In genomic region chr3:36893137-36893557, GRCh38 we compare ENCODE assay signal across 8 cellular contexts. TPM values are rescaled to one million over a fixed set of nuclear protein-coding genes. Genes with fewer than 3 reads are reported as not detected.
DNase-seq lines count a peak whose midpoint lies in the region; ATAC-seq and TF ChIP-seq lines count a peak whose summit lies in the region.

No MANE protein-coding gene starts in this region.

- no peak overlapping the region for H2BK120ac ChIP-seq in mesenchymal stem cell (ENCODE audit: low read depth, low read length)

- no peak overlapping the region for H2BK12ac ChIP-seq in mesenchymal stem cell (ENCODE audit: low read length in 2 of 2)

- H2AFZ ChIP-seq in mesenchymal stem cell (ENCODE audit: low read depth, low read length): no peak overlapping the region

- POLR2A ChIA-PET in GM10248 (lab: Yijun Ruan, JAX): no interaction called here

- no peaks in the 10 kb centered on the region for H3K9me3 ChIP-seq in mesenchymal stem cell (ENCODE audit: control insufficient read depth, low read length)

- CTCF ChIA-PET in GM10248 (lab: Yijun Ruan, JAX): interaction anchor here (0.8 to 3.5 kb wide), 6 partner anchors 9 to 66 kb away, joined by 3 to 27 read pairs (median 5); no protein-coding TSS in a partner anchor

- WGBS in mesenchymal stem cell: 61% methylated on average over 2 of the region's 2 CpGs

- H3K27me3 Mint-ChIP-seq in chondrocyte (ENCODE audit: low read depth): no peaks in the 10 kb centered on the region

- H3K36me3 Mint-ChIP-seq in chondrocyte (ENCODE audit: low read depth): peaks cover 21% of the 10 kb centered on the region

- H3K27me3 ChIP-seq in mesenchymal stem cell (ENCODE audit: control insufficient read depth in 1 of 2, insufficient read depth in 1 of 2, low read length in 2 of 2): no peaks in the 10 kb centered on the region

- H3K9me3 Mint-ChIP-seq in chondrocyte (ENCODE audit: low read depth): peaks cover 4% of the 10 kb centered on the region

- no peak for TF ChIP-seq CTCF in GM10248 (IDR thresholded peaks at IDR 0.05; ENCODE audit: control extremely low read depth, extremely low read depth, low read depth, missing control alignments)
- no peak for TF ChIP-seq CTCF in chondrocyte (IDR thresholded peaks at IDR 0.05)

- H4K91ac ChIP-seq in mesenchymal stem cell (ENCODE audit: low read length): no peak overlapping the region

- peaks cover 28% of the 10 kb centered on the region for H3K4me1 Mint-ChIP-seq in chondrocyte (ENCODE audit: low read depth)

- no peak overlapping the region for H2BK15ac ChIP-seq in mesenchymal stem cell (ENCODE audit: low read depth, poor library complexity, severe bottlenecking)

- H3K4ac ChIP-seq in mesenchymal stem cell (ENCODE audit: low read depth in 1 of 2, low read length in 2 of 2): no peak overlapping the region

- H2BK5ac ChIP-seq in mesenchymal stem cell (ENCODE audit: low read depth, low read length, poor library complexity, severe bottlenecking): no peak overlapping the region

- H3K27ac Mint-ChIP-seq in chondrocyte (ENCODE audit: unreplicated experiment): peak overlapping the region; percentile 92

- H3K36me3 ChIP-seq in mesenchymal stem cell (ENCODE audit: control insufficient read depth in 1 of 2, insufficient read depth in 2 of 2, low read depth in 1 of 2, low read length in 2 of 2): peaks cover 22 to 68% of the 10 kb centered on the region in 2 experiments

- H3K79me1 ChIP-seq in mesenchymal stem cell (replicated peaks; ENCODE audit: low read length, poor library complexity, severe bottlenecking): no peaks in the 10 kb centered on the region

- ATAC-seq in GM21529 (IDR thresholded peaks at IDR 0.05; ENCODE audit: unreplicated experiment) (peak; percentile 46), GM18873 (IDR thresholded peaks at IDR 0.05; ENCODE audit: low FRiP score, unreplicated experiment) (no peak)

- H2AK5ac ChIP-seq in mesenchymal stem cell (ENCODE audit: low read length, severe bottlenecking): no peak overlapping the region

- no peak overlapping the region for H3K18ac ChIP-seq in mesenchymal stem cell (ENCODE audit: low read depth in 1 of 2, low read length in 2 of 2)

- no peak overlapping the region for H3K4me3 Mint-ChIP-seq in chondrocyte (ENCODE audit: unreplicated experiment)

- no peak overlapping the region for H3K4me2 ChIP-seq in mesenchymal stem cell (ENCODE audit: low read length, poor library complexity, severe bottlenecking)

- no peak overlapping the region for H4K8ac ChIP-seq in mesenchymal stem cell (ENCODE audit: low read length)

- H3K9ac ChIP-seq in mesenchymal stem cell (ENCODE audit: low read length): no peak overlapping the region

- H3K4me1 ChIP-seq in mesenchymal stem cell (ENCODE audit: control insufficient read depth, insufficient read depth, low read depth, low read length): no peaks in the 10 kb centered on the region

- H3K27ac ChIP-seq in mesenchymal stem cell (ENCODE audit: low read length, poor library complexity, severe bottlenecking): no peak overlapping the region

- H3K4me3 ChIP-seq in mesenchymal stem cell (ENCODE audit: insufficient read depth in 1 of 2, low read depth in 1 of 2, low read length in 2 of 2): no peak overlapping the region

- DNase-seq in GM10248 (ENCODE audit: extremely low spot score) (peak; percentile 45), NCI-H69 (lab: John Stamatoyannopoulos, UW) (peak; percentile 6), chondrocyte (ENCODE audit: low spot score) (no peak), mesenchymal stem cell (peak; percentile 86), NCI-H1436 (lab: John Stamatoyannopoulos, UW) (no peak), NCI-H82 treated with DMSO at 0.1 percent for 48 hours (lab: John Stamatoyannopoulos, UW; ENCODE audit: unreplicated experiment) (no peak)

- no peak overlapping the region for H3K14ac ChIP-seq in mesenchymal stem cell (ENCODE audit: low read length in 2 of 2)

- H3K23ac ChIP-seq in mesenchymal stem cell (ENCODE audit: low read length in 2 of 2): no peak overlapping the region

RNA-seq across cellular contexts. Expression of gene TRANK1, which starts 51.7 kb away (rescaled TPM):
- total RNA-seq in chondrocyte: 16.3 to 21.6 TPM (median 18.5 TPM) in 3 replicates
- 4.2 TPM for polyA plus RNA-seq in mesenchymal stem cell (2013, experiment 1 of 2)
- 3.7 TPM for polyA plus RNA-seq in mesenchymal stem cell (2013, experiment 2 of 2)

Comparison
In these comparisons a context has a peak if more than half of its experiments do, and no peak if none do; other contexts are left out.
1. DNase-seq: peak in GM10248 (single experiment), NCI-H69 (single experiment) and mesenchymal stem cell (single experiment); none in chondrocyte (single experiment), NCI-H1436 (single experiment) and NCI-H82 treated with DMSO at 0.1 percent for 48 hours (single experiment).